In genomic region chr4:37530451-37530850, GRCh38 we compare ENCODE assay signal across 24 cellular contexts.
"Had no signal": no experiment of that assay in that cellular context is flagged by ENCODE, and none has a peak within 500 bp of the region (broad histone marks: within the 10 kb centered on the region; RNA-seq: fewer than 3 reads in every experiment).

No MANE protein-coding gene starts in this region.

- H3K9me3 Mint-ChIP-seq: dendritic cell treated with granulocyte-macrophage colony-stimulating factor and Interleukin-4, amounts not matched to agents 40 ng/mL and 50 ng/mL, for 4 days; effector memory CD8-positive, alpha-beta T cell; endodermal cell had no signal

- H3K4me1 Mint-ChIP-seq: endodermal cell had no signal

- H3K36me3 ChIP-seq: colonic mucosa, esophagus muscularis mucosa, esophagus squamous epithelium, gastrocnemius medialis, gastroesophageal sphincter, heart left ventricle, heart right ventricle had no signal

- H3K9me3 ChIP-seq: colonic mucosa, esophagus muscularis mucosa, esophagus squamous epithelium, gastrocnemius medialis, gastroesophageal sphincter, heart left ventricle, heart right ventricle had no signal

- H3K27ac Mint-ChIP-seq: dendritic cell treated with granulocyte-macrophage colony-stimulating factor and Interleukin-4, amounts not matched to agents 40 ng/mL and 50 ng/mL, for 4 days; effector memory CD8-positive, alpha-beta T cell; endodermal cell had no signal

- H3K4me3 Mint-ChIP-seq: dendritic cell treated with granulocyte-macrophage colony-stimulating factor and Interleukin-4, amounts not matched to agents 40 ng/mL and 50 ng/mL, for 4 days; effector memory CD8-positive, alpha-beta T cell; endodermal cell had no signal

- H3K27ac ChIP-seq: colonic mucosa, coronary artery, dorsolateral prefrontal cortex, epithelial cell of prostate, esophagus muscularis mucosa, esophagus squamous epithelium, foreskin keratinocyte, gastrocnemius medialis, gastroesophageal sphincter, heart left ventricle, heart right ventricle had no signal

- H3K27me3 Mint-ChIP-seq: dendritic cell treated with granulocyte-macrophage colony-stimulating factor and Interleukin-4, amounts not matched to agents 40 ng/mL and 50 ng/mL, for 4 days; effector memory CD8-positive, alpha-beta T cell had no signal

- DNase-seq: colonic mucosa; cortex of kidney; dermis blood vessel endothelial cell; dorsolateral prefrontal cortex; effector CD4-positive, alpha-beta T cell; effector CD8-positive, alpha-beta T cell; effector memory CD4-positive, alpha-beta T cell; effector memory CD8-positive, alpha-beta T cell; endodermal cell; erythroblast; esophagus squamous epithelium; foreskin fibroblast; foreskin melanocyte; gastrocnemius medialis; glutamatergic neuron; head of caudate nucleus; heart left ventricle; heart right ventricle had no signal

- H3K27me3 ChIP-seq: colonic mucosa, dorsolateral prefrontal cortex, esophagus muscularis mucosa, esophagus squamous epithelium, foreskin keratinocyte, gastrocnemius medialis, gastroesophageal sphincter, heart left ventricle, heart right ventricle had no signal

- H3K4me3 ChIP-seq: colonic mucosa, coronary artery, dorsolateral prefrontal cortex, esophagus muscularis mucosa, esophagus squamous epithelium, gastrocnemius medialis, gastroesophageal sphincter, heart left ventricle, heart right ventricle had no signal

- H3K4me1 ChIP-seq: colonic mucosa, esophagus muscularis mucosa, foreskin keratinocyte, gastrocnemius medialis, gastroesophageal sphincter, heart left ventricle, heart right ventricle had no signal
